10 cellular contexts compared by ENCODE assay signal in genomic region chr3:11452988-11453847, GRCh38.
A peak's percentile ranks its signal among the peaks of the same experiment; 100 is the strongest.
DNase-seq lines count a peak whose midpoint lies in the region; ATAC-seq and TF ChIP-seq lines count a peak whose summit lies in the region.
"Had no signal": no experiment of that assay in that cellular context is flagged by ENCODE, and none has a peak within 500 bp of the region (broad histone marks: within the 10 kb centered on the region; RNA-seq: fewer than 3 reads in every experiment).

No MANE protein-coding gene starts in this region.

- no peak overlapping the region for H3K4me3 ChIP-seq in hepatocyte

- no peak overlapping the region for H3K4me2 ChIP-seq in hepatocyte

- no peaks in the 10 kb centered on the region for H3K4me1 ChIP-seq in hepatocyte (ENCODE audit: insufficient read depth)

- H3K9me3 ChIP-seq in hepatocyte (ENCODE audit: low read depth), result no peaks in the 10 kb centered on the region

- in situ Hi-C loops in GM13976 (cut with MboI; ENCODE audit: low sequenced_read_pairs, unreplicated experiment), result no loop called here

- no peaks in the 10 kb centered on the region for H3K9me2 ChIP-seq in hepatocyte (replicated peaks; ENCODE audit: insufficient read depth)

- H3K79me2 ChIP-seq in hepatocyte, result no peaks in the 10 kb centered on the region

- peak; percentile 95 for DNase-seq in LHCN-M2 (ENCODE audit: low read depth)
- peak; percentile 11 for DNase-seq in hepatocyte (ENCODE audit: low spot score)
- peak in 27 of 49 donors; percentile 2 to 49 (median 23) for DNase-seq in substantia nigra (lab: John Stamatoyannopoulos, UW)
- no peak for DNase-seq in 8988T
- DNase-seq in GM13976 (ENCODE audit: low spot score), result no peak
- DNase-seq: natural killer cell, NCI-H2171 treated with DMSO at 0.1 percent for 48 hours had no signal

- no peaks in the 10 kb centered on the region for H4K20me1 ChIP-seq in hepatocyte (ENCODE audit: insufficient read depth, poor library complexity, severe bottlenecking)

- 68% methylated on average over 11 of the region's 11 CpGs for WGBS in hepatocyte (ENCODE audit: low lambda C conversion rate, missing lambda C conversion rate)

- TF ChIP-seq CTCF in hepatocyte (IDR thresholded peaks at IDR 0.05; ENCODE audit: poor library complexity), result no peak
- no peak for TF ChIP-seq CTCF in GM13976 (IDR thresholded peaks at IDR 0.05; ENCODE audit: borderline replicate concordance, control extremely low read depth, extremely low read depth, insufficient read depth, missing control alignments)

- H3K27me3 ChIP-seq in hepatocyte, result no peaks in the 10 kb centered on the region

- peak overlapping the region; percentile 50 for H3K27ac ChIP-seq in angular gyrus (ENCODE audit: low read depth, low read length)
- H3K27ac ChIP-seq in hepatocyte, result peak overlapping the region; percentile 25
- peak overlapping the region; percentile 47 for H3K27ac ChIP-seq in substantia nigra (ENCODE audit: low read depth, low read length, poor library complexity, severe bottlenecking)

- no peak overlapping the region for H2AFZ ChIP-seq in hepatocyte

- H3K36me3 ChIP-seq in hepatocyte (replicated peaks; ENCODE audit: insufficient read depth, low read depth), result no peaks in the 10 kb centered on the region

- no peak for ATAC-seq in HG03196 (IDR thresholded peaks at IDR 0.05; ENCODE audit: unreplicated experiment)
- ATAC-seq in HG03175 (IDR thresholded peaks at IDR 0.05; ENCODE audit: unreplicated experiment), result no peak
- ATAC-seq: natural killer cell had no signal

Comparison
In these comparisons a context has a peak if more than half of its experiments do, and no peak if none do; other contexts are left out.
1. DNase-seq: peak in LHCN-M2 (single experiment), hepatocyte (single experiment) and substantia nigra (27 of 49); none in 8988T (single experiment) and GM13976 (single experiment).
2. Peak in every context shown above with its lines, with median percentiles within 50 percentile points of each other: H3K27ac ChIP-seq.